In the genomic region with DNA sequence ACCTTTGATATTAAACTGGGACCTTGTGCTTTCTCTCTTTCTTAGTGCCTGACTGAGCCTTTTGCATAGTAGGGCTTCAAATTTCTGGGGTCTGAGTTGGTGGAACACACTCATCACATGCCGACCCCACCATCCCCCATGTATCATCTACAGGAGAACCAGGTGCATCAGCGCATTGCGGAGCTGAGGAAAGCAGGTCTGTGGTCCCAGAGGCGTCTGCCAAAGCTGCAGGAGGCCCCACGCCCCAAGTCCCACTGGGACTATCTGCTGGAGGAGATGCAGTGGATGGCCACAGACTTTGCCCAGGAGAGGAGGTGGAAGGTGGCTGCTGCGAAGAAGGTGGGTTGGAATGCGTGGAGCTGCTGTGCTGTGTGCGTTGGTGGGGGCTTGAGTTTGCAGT, we compare ENCODE assay signal across 1 cellular context.
TF ChIP-seq lines count a peak whose summit lies in the region.

No MANE protein-coding gene starts in this region.

TF ChIP-seq in H1, 55 proteins besides CTCF, POLR2A, EP300 and RAD21:
- TF ChIP-seq RNF2 (IDR thresholded peaks at IDR 0.05; ENCODE audit: borderline replicate concordance, low read depth, low read length, missing control alignments, poor library complexity, severe bottlenecking) = no peak
